In genomic region chr9:127991017-127991756, GRCh38 we compare ENCODE assay signal across 1 cellular context.
A peak's percentile ranks its signal among the peaks of the same experiment; 100 is the strongest.
TF ChIP-seq lines count a peak whose summit lies in the region.

No MANE protein-coding gene starts in this region.

TF ChIP-seq in HepG2, 621 proteins besides CTCF, POLR2A, EP300 and RAD21 (continued from another document and continues in another):
- TF ChIP-seq BORCS8-MEF2B (CRISPR knock-in tag; IDR thresholded peaks at IDR 0.05), result peak; percentile 25; the same call in 1 of the 2 replicates
- no peak for TF ChIP-seq NCOA5 (CRISPR knock-in tag; IDR thresholded peaks at IDR 0.05)
- no peak for TF ChIP-seq ZFP82 (CRISPR knock-in tag; IDR thresholded peaks at IDR 0.05; ENCODE audit: borderline replicate concordance)
- TF ChIP-seq ZFAT (CRISPR knock-in tag; conservative IDR thresholded peaks at IDR 0.05), result no peak
- peak; percentile 56; the same call in 1 of the 2 replicates for TF ChIP-seq MIER3 (CRISPR knock-in tag; IDR thresholded peaks at IDR 0.05; ENCODE audit: borderline replicate concordance)
- no peak for TF ChIP-seq BHLHE40 (IDR thresholded peaks at IDR 0.05; ENCODE audit: low read length)
- peak; percentile 61; the same call in 1 of the 2 replicates for TF ChIP-seq SPEN (CRISPR knock-in tag; IDR thresholded peaks at IDR 0.05; ENCODE audit: low read depth)
- peak; percentile 21; the same call in 1 of the 2 replicates for TF ChIP-seq GABPB1 (CRISPR knock-in tag; IDR thresholded peaks at IDR 0.05)
- peak; percentile 79; the same call in 1 of the 2 replicates for TF ChIP-seq TBX2 (CRISPR knock-in tag; IDR thresholded peaks at IDR 0.05; ENCODE audit: borderline replicate concordance)
- peak; percentile 90 for TF ChIP-seq MAFF (IDR thresholded peaks at IDR 0.05; ENCODE audit: low read depth, low read length)
- no peak for TF ChIP-seq RELA (CRISPR knock-in tag; IDR thresholded peaks at IDR 0.05)
- no peak for TF ChIP-seq ZNF563 (CRISPR knock-in tag; IDR thresholded peaks at IDR 0.05)
- peak; percentile 52; the same call in 1 of the 2 replicates for TF ChIP-seq ZSCAN21 (CRISPR knock-in tag; IDR thresholded peaks at IDR 0.05; ENCODE audit: borderline replicate concordance)
- TF ChIP-seq, protein P1, sequence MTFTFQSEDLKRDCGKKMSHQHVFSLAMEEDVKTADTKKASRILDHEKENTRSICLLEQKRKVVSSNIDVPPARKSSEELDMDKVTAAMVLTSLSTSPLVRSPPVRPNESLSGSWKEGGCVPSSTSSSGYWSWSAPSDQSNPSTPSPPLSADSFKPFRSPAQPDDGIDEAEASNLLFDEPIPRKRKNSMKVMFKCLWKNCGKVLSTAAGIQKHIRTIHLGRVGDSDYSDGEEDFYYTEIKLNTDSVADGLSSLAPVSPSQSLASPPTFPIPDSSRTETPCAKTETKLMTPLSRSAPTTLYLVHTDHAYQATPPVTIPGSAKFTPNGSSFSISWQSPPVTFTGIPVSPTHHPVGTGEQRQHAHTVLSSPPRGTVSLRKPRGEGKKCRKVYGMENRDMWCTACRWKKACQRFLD (CRISPR knock-in tag; IDR thresholded peaks at IDR 0.05; ENCODE audit: borderline replicate concordance), result no peak
- TF ChIP-seq ZNF792 (CRISPR knock-in tag; IDR thresholded peaks at IDR 0.05), result peak; percentile 84
- TF ChIP-seq, protein P2, sequence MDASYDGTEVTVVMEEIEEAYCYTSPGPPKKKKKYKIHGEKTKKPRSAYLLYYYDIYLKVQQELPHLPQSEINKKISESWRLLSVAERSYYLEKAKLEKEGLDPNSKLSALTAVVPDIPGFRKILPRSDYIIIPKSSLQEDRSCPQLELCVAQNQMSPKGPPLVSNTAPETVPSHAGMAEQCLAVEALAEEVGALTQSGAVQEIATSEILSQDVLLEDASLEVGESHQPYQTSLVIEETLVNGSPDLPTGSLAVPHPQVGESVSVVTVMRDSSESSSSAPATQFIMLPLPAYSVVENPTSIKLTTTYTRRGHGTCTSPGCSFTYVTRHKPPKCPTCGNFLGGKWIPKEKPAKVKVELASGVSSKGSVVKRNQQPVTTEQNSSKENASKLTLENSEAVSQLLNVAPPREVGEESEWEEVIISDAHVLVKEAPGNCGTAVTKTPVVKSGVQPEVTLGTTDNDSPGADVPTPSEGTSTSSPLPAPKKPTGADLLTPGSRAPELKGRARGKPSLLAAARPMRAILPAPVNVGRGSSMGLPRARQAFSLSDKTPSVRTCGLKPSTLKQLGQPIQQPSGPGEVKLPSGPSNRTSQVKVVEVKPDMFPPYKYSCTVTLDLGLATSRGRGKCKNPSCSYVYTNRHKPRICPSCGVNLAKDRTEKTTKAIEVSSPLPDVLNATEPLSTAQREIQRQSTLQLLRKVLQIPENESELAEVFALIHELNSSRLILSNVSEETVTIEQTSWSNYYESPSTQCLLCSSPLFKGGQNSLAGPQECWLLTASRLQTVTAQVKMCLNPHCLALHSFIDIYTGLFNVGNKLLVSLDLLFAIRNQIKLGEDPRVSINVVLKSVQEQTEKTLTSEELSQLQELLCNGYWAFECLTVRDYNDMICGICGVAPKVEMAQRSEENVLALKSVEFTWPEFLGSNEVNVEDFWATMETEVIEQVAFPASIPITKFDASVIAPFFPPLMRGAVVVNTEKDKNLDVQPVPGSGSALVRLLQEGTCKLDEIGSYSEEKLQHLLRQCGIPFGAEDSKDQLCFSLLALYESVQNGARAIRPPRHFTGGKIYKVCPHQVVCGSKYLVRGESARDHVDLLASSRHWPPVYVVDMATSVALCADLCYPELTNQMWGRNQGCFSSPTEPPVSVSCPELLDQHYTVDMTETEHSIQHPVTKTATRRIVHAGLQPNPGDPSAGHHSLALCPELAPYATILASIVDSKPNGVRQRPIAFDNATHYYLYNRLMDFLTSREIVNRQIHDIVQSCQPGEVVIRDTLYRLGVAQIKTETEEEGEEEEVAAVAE (CRISPR knock-in tag; IDR thresholded peaks at IDR 0.05; ENCODE audit: borderline replicate concordance), result peak; percentile 72; the same call in 1 of the 2 replicates
- TF ChIP-seq MIXL1 (CRISPR knock-in tag; IDR thresholded peaks at IDR 0.05), result peak; percentile 23; the same call in 1 of the 2 replicates
- peak; percentile 57; the same call in 1 of the 2 replicates for TF ChIP-seq ZNF331 (CRISPR knock-in tag; IDR thresholded peaks at IDR 0.05)
- TF ChIP-seq FOXK2 (IDR thresholded peaks at IDR 0.05), result peak; percentile 58; the same call in 1 of the 2 replicates
- 0 out of 2 replicates have a peak, but pooled peaks have one; percentile 59 for TF ChIP-seq ARHGAP35 (CRISPR knock-in tag; IDR thresholded peaks at IDR 0.05; ENCODE audit: borderline replicate concordance)
- TF ChIP-seq PPARG (CRISPR knock-in tag; conservative IDR thresholded peaks at IDR 0.05), result peak; percentile 100
- TF ChIP-seq ZNF598 (CRISPR knock-in tag; IDR thresholded peaks at IDR 0.05; ENCODE audit: borderline replicate concordance), result no peak
- no peak for TF ChIP-seq HNF4G (IDR thresholded peaks at IDR 0.05; ENCODE audit: borderline replicate concordance, low read depth, low read length)
- peak; percentile 52; the same call in 1 of the 2 replicates for TF ChIP-seq HNF4G (CRISPR knock-in tag; IDR thresholded peaks at IDR 0.05; ENCODE audit: borderline replicate concordance, low read depth)
- TF ChIP-seq TRAFD1 (CRISPR knock-in tag; IDR thresholded peaks at IDR 0.05; ENCODE audit: borderline replicate concordance), result no peak
- no peak for TF ChIP-seq ZFYVE20 (CRISPR knock-in tag; IDR thresholded peaks at IDR 0.05; ENCODE audit: borderline replicate concordance, low read depth)
- peak; percentile 81 for TF ChIP-seq HNF4A (CRISPR knock-in tag; IDR thresholded peaks at IDR 0.05)
- TF ChIP-seq ZNF296 (CRISPR knock-in tag; conservative IDR thresholded peaks at IDR 0.05), result no peak
- TF ChIP-seq ZBTB21 (CRISPR knock-in tag; IDR thresholded peaks at IDR 0.05), result no peak
- no peak for TF ChIP-seq JUNB (CRISPR knock-in tag; IDR thresholded peaks at IDR 0.05; ENCODE audit: borderline replicate concordance)
- no peak for TF ChIP-seq NBN (conservative IDR thresholded peaks at IDR 0.05)
- TF ChIP-seq MZF1 (CRISPR knock-in tag; IDR thresholded peaks at IDR 0.05; ENCODE audit: borderline replicate concordance), result no peak
- TF ChIP-seq CBFB (CRISPR knock-in tag; IDR thresholded peaks at IDR 0.05), result no peak
- 0 out of 2 replicates have a peak, but pooled peaks have one; percentile 22 for TF ChIP-seq RNF2 (conservative IDR thresholded peaks at IDR 0.05; ENCODE audit: low read depth)
- no peak for TF ChIP-seq SCMH1 (CRISPR knock-in tag; IDR thresholded peaks at IDR 0.05; ENCODE audit: borderline replicate concordance)
- peak; percentile 66 for TF ChIP-seq FOXJ3 (CRISPR knock-in tag; IDR thresholded peaks at IDR 0.05; ENCODE audit: borderline replicate concordance)
- no peak for TF ChIP-seq LCORL (IDR thresholded peaks at IDR 0.05)
- TF ChIP-seq LCORL (CRISPR knock-in tag; IDR thresholded peaks at IDR 0.05), result peak; percentile 87
- TF ChIP-seq HHEX (CRISPR knock-in tag; IDR thresholded peaks at IDR 0.05), result no peak
- peak; percentile 85 for TF ChIP-seq MED1 (CRISPR knock-in tag; IDR thresholded peaks at IDR 0.05)
- no peak for TF ChIP-seq ZNF547 (CRISPR knock-in tag; IDR thresholded peaks at IDR 0.05)
- TF ChIP-seq NFYC (CRISPR knock-in tag; IDR thresholded peaks at IDR 0.05), result peak; percentile 18; the same call in 1 of the 2 replicates
- no peak for TF ChIP-seq ZNF790 (CRISPR knock-in tag; IDR thresholded peaks at IDR 0.05; ENCODE audit: borderline replicate concordance)
- TF ChIP-seq, protein P3, sequence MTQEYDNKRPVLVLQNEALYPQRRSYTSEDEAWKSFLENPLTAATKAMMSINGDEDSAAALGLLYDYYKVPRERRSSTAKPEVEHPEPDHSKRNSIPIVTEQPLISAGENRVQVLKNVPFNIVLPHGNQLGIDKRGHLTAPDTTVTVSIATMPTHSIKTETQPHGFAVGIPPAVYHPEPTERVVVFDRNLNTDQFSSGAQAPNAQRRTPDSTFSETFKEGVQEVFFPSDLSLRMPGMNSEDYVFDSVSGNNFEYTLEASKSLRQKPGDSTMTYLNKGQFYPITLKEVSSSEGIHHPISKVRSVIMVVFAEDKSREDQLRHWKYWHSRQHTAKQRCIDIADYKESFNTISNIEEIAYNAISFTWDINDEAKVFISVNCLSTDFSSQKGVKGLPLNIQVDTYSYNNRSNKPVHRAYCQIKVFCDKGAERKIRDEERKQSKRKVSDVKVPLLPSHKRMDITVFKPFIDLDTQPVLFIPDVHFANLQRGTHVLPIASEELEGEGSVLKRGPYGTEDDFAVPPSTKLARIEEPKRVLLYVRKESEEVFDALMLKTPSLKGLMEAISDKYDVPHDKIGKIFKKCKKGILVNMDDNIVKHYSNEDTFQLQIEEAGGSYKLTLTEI (CRISPR knock-in tag; conservative IDR thresholded peaks at IDR 0.05), result no peak
- TF ChIP-seq, protein P4, sequence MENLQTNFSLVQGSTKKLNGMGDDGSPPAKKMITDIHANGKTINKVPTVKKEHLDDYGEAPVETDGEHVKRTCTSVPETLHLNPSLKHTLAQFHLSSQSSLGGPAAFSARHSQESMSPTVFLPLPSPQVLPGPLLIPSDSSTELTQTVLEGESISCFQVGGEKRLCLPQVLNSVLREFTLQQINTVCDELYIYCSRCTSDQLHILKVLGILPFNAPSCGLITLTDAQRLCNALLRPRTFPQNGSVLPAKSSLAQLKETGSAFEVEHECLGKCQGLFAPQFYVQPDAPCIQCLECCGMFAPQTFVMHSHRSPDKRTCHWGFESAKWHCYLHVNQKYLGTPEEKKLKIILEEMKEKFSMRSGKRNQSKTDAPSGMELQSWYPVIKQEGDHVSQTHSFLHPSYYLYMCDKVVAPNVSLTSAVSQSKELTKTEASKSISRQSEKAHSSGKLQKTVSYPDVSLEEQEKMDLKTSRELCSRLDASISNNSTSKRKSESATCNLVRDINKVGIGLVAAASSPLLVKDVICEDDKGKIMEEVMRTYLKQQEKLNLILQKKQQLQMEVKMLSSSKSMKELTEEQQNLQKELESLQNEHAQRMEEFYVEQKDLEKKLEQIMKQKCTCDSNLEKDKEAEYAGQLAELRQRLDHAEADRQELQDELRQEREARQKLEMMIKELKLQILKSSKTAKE (CRISPR knock-in tag; IDR thresholded peaks at IDR 0.05; ENCODE audit: borderline replicate concordance), result peak; percentile 84
- TF ChIP-seq ZFP36 (IDR thresholded peaks at IDR 0.05; ENCODE audit: borderline replicate concordance, low read depth, low read length, partially characterized antibody), result no peak
- TF ChIP-seq KMT2B (CRISPR knock-in tag; IDR thresholded peaks at IDR 0.05), result peak; percentile 51; the same call in 1 of the 2 replicates
- TF ChIP-seq ZBTB33 (CRISPR knock-in tag; IDR thresholded peaks at IDR 0.05), result peak; percentile 31; the same call in 1 of the 2 replicates
- TF ChIP-seq, protein P5, sequence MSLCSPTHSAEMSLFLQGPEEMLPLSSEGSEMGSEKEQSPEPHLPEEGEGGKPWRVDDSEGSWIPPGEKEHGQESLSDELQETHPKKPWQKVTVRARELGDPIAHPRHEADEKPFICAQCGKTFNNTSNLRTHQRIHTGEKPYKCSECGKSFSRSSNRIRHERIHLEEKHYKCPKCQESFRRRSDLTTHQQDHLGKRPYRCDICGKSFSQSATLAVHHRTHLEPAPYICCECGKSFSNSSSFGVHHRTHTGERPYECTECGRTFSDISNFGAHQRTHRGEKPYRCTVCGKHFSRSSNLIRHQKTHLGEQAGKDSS (CRISPR knock-in tag; IDR thresholded peaks at IDR 0.05; ENCODE audit: borderline replicate concordance, low read depth), result 0 out of 2 replicates have a peak, but pooled peaks have one; percentile 5
- TF ChIP-seq ZNF205 (CRISPR knock-in tag; IDR thresholded peaks at IDR 0.05), result peak; percentile 53; the same call in 1 of the 2 replicates
- TF ChIP-seq NFYB (CRISPR knock-in tag; IDR thresholded peaks at IDR 0.05), result no peak
- 0 out of 2 replicates have a peak, but pooled peaks have one; percentile 49 for TF ChIP-seq KLF11 (CRISPR knock-in tag; IDR thresholded peaks at IDR 0.05)
- peak; percentile 71; the same call in 1 of the 2 replicates for TF ChIP-seq ZKSCAN8 (CRISPR knock-in tag; IDR thresholded peaks at IDR 0.05; ENCODE audit: borderline replicate concordance)
- peak; percentile 60; the same call in 1 of the 2 replicates for TF ChIP-seq FOXP4 (CRISPR knock-in tag; IDR thresholded peaks at IDR 0.05)
